ENCODE assay signal across 2 cellular contexts in genomic region chr2:221911890-221912289, GRCh38.
TF ChIP-seq lines count a peak whose summit lies in the region.

No MANE protein-coding gene starts in this region.

TF ChIP-seq in GM23338, 12 proteins besides CTCF, POLR2A, EP300 and RAD21:
- TF ChIP-seq ZNF114 (CRISPR knock-in tag; IDR thresholded peaks at IDR 0.05) (no peak), EZH2 (IDR thresholded peaks at IDR 0.05; ENCODE audit: low read depth, unreplicated experiment) (no peak), STAT1 (IDR thresholded peaks at IDR 0.05; ENCODE audit: unreplicated experiment) (no peak), JUNB (IDR thresholded peaks at IDR 0.05; ENCODE audit: unreplicated experiment) (no peak), EZH2phosphoT487 (IDR thresholded peaks at IDR 0.05; ENCODE audit: unreplicated experiment) (no peak), CREB1 (CRISPR knock-in tag; IDR thresholded peaks at IDR 0.05; ENCODE audit: low read depth) (no peak), REST (IDR thresholded peaks at IDR 0.05; ENCODE audit: unreplicated experiment) (no peak), ZNF331 (CRISPR knock-in tag; IDR thresholded peaks at IDR 0.05; ENCODE audit: low read depth) (no peak), NANOG (IDR thresholded peaks at IDR 0.05; ENCODE audit: borderline replicate concordance) (no peak), POLR2AphosphoS5 (IDR thresholded peaks at IDR 0.05; ENCODE audit: low read depth) (no peak)
- TF ChIP-seq, protein P1, sequence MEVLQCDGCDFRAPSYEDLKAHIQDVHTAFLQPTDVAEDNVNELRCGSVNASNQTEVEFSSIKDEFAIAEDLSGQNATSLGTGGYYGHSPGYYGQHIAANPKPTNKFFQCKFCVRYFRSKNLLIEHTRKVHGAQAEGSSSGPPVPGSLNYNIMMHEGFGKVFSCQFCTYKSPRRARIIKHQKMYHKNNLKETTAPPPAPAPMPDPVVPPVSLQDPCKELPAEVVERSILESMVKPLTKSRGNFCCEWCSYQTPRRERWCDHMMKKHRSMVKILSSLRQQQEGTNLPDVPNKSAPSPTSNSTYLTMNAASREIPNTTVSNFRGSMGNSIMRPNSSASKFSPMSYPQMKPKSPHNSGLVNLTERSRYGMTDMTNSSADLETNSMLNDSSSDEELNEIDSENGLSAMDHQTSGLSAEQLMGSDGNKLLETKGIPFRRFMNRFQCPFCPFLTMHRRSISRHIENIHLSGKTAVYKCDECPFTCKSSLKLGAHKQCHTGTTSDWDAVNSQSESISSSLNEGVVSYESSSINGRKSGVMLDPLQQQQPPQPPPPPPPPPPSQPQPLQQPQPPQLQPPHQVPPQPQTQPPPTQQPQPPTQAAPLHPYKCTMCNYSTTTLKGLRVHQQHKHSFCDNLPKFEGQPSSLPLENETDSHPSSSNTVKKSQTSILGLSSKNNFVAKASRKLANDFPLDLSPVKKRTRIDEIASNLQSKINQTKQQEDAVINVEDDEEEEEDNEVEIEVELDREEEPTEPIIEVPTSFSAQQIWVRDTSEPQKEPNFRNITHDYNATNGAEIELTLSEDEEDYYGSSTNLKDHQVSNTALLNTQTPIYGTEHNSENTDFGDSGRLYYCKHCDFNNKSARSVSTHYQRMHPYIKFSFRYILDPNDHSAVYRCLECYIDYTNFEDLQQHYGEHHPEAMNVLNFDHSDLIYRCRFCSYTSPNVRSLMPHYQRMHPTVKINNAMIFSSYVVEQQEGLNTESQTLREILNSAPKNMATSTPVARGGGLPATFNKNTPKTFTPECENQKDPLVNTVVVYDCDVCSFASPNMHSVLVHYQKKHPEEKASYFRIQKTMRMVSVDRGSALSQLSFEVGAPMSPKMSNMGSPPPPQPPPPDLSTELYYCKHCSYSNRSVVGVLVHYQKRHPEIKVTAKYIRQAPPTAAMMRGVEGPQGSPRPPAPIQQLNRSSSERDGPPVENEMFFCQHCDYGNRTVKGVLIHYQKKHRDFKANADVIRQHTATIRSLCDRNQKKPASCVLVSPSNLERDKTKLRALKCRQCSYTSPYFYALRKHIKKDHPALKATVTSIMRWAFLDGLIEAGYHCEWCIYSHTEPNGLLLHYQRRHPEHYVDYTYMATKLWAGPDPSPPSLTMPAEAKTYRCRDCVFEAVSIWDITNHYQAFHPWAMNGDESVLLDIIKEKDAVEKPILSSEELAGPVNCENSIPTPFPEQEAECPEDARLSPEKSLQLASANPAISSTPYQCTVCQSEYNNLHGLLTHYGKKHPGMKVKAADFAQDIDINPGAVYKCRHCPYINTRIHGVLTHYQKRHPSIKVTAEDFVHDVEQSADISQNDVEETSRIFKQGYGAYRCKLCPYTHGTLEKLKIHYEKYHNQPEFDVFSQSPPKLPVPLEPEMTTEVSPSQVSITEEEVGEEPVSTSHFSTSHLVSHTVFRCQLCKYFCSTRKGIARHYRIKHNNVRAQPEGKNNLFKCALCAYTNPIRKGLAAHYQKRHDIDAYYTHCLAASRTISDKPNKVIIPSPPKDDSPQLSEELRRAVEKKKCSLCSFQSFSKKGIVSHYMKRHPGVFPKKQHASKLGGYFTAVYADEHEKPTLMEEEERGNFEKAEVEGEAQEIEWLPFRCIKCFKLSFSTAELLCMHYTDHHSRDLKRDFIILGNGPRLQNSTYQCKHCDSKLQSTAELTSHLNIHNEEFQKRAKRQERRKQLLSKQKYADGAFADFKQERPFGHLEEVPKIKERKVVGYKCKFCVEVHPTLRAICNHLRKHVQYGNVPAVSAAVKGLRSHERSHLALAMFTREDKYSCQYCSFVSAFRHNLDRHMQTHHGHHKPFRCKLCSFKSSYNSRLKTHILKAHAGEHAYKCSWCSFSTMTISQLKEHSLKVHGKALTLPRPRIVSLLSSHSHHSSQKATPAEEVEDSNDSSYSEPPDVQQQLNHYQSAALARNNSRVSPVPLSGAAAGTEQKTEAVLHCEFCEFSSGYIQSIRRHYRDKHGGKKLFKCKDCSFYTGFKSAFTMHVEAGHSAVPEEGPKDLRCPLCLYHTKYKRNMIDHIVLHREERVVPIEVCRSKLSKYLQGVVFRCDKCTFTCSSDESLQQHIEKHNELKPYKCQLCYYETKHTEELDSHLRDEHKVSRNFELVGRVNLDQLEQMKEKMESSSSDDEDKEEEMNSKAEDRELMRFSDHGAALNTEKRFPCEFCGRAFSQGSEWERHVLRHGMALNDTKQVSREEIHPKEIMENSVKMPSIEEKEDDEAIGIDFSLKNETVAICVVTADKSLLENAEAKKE (CRISPR knock-in tag; IDR thresholded peaks at IDR 0.05): no peak
- TF ChIP-seq, protein P2, sequence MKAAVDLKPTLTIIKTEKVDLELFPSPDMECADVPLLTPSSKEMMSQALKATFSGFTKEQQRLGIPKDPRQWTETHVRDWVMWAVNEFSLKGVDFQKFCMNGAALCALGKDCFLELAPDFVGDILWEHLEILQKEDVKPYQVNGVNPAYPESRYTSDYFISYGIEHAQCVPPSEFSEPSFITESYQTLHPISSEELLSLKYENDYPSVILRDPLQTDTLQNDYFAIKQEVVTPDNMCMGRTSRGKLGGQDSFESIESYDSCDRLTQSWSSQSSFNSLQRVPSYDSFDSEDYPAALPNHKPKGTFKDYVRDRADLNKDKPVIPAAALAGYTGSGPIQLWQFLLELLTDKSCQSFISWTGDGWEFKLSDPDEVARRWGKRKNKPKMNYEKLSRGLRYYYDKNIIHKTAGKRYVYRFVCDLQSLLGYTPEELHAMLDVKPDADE (IDR thresholded peaks at IDR 0.05): no peak

TF ChIP-seq in H1, 55 proteins besides CTCF, POLR2A, EP300 and RAD21:
- TF ChIP-seq CBX8 (IDR thresholded peaks at IDR 0.05; ENCODE audit: borderline replicate concordance, low read depth, low read length) (no peak), SIRT6 (IDR thresholded peaks at IDR 0.05; ENCODE audit: low read length) (no peak), SIN3A (conservative IDR thresholded peaks at IDR 0.05 in 1 of 2, IDR thresholded peaks at IDR 0.05 in 1 of 2; ENCODE audit: low read depth in 1 of 2, low read length in 2 of 2) (no peak), JUND (IDR thresholded peaks at IDR 0.05; ENCODE audit: low read length) (no peak), RFX5 (IDR thresholded peaks at IDR 0.05; ENCODE audit: borderline replicate concordance, low read depth, low read length) (no peak), JUN (IDR thresholded peaks at IDR 0.05; ENCODE audit: low read depth, low read length) (no peak), NANOG (IDR thresholded peaks at IDR 0.05; ENCODE audit: insufficient read depth, low read depth, low read length, poor library complexity, severe bottlenecking) (no peak), BRCA1 (IDR thresholded peaks at IDR 0.05; ENCODE audit: low read depth, low read length) (no peak), RBBP5 (IDR thresholded peaks at IDR 0.05; ENCODE audit: borderline replicate concordance, low read depth, low read length) (no peak), CREB1 (IDR thresholded peaks at IDR 0.05) (no peak), ZNF274 (IDR thresholded peaks at IDR 0.05; ENCODE audit: borderline replicate concordance, extremely low read depth, low read length) (no peak), POLR2AphosphoS5 (IDR thresholded peaks at IDR 0.05; ENCODE audit: low read depth, low read length) (no peak), SRF (IDR thresholded peaks at IDR 0.05; ENCODE audit: low read depth, low read length) (no peak), KDM5A (IDR thresholded peaks at IDR 0.05; ENCODE audit: low read length) (no peak), NRF1 (IDR thresholded peaks at IDR 0.05; ENCODE audit: low read depth, low read length) (no peak)
- TF ChIP-seq, protein P3, sequence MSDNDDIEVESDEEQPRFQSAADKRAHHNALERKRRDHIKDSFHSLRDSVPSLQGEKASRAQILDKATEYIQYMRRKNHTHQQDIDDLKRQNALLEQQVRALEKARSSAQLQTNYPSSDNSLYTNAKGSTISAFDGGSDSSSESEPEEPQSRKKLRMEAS (IDR thresholded peaks at IDR 0.05): no peak
- TF ChIP-seq, protein P4, sequence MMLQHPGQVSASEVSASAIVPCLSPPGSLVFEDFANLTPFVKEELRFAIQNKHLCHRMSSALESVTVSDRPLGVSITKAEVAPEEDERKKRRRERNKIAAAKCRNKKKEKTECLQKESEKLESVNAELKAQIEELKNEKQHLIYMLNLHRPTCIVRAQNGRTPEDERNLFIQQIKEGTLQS (IDR thresholded peaks at IDR 0.05; ENCODE audit: insufficient read depth, low read depth, low read length): no peak
TF ChIP-seq in H1: peak in this region for 0.
